Comparison of ENCODE assay signal across 14 cellular contexts in the genomic region with DNA sequence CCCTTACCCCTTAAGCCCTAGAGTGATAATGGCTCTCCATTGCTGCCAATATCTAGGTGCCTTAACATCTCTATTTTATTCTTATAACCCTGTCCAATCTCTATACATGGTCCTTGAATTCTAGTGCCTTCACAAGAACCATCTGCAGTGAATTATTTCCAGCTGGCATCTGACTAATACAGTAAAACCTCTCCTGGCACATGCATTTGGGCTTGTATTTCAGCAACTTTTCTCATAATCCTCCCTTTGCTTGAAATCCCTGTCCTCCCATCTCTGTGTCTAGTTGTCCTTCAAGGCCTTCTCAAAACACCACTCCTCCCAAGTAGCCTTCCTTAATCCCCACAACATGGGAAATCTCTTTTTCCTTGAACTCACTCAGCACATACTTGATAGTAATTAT. TPM values are rescaled to one million over a fixed set of nuclear protein-coding genes. Genes with fewer than 3 reads are reported as not detected.
"Had no signal": no experiment of that assay in that cellular context is flagged by ENCODE, and none has a peak within 500 bp of the region (broad histone marks: within the 10 kb centered on the region; RNA-seq: fewer than 3 reads in every experiment).

No MANE protein-coding gene starts in this region.

- DNase-seq: activated CD4-positive, alpha-beta memory T cell treated with anti-CD3 and anti-CD28 coated beads, Interleukin-2, amount 10 ng/mL, durations not matched to agents 7 days and 5 days; activated CD4-positive, alpha-beta T cell treated with anti-CD3 and anti-CD28 coated beads for 1 hour; activated gamma-delta T cell; activated T-cell treated with anti-CD3 and anti-CD28 coated beads, Interleukin-2, amount 50 U/mL, for 48 hours; anterior cingulate cortex; immature natural killer cell; left cardiac atrium; naive thymus-derived CD8-positive, alpha-beta T cell; right cardiac atrium; T-helper 9 cell; tibial artery had no signal

- H3K4me3 ChIP-seq: esophagus muscularis mucosa, lung, smooth muscle cell, tibial artery had no signal

RNA-seq across cellular contexts. Expression of a gene that starts 14.2 kb away (rescaled TPM):
- total RNA-seq: activated CD4-positive, alpha-beta memory T cell treated with anti-CD3 and anti-CD28 coated beads, Interleukin-2, amount 10 ng/mL, durations not matched to agents 7 days and 5 days; naive thymus-derived CD8-positive, alpha-beta T cell; right cardiac atrium had no signal
- polyA plus RNA-seq: naive thymus-derived CD8-positive, alpha-beta T cell had no signal
